Comparison of ENCODE assay signal across 25 cellular contexts in the genomic region with DNA sequence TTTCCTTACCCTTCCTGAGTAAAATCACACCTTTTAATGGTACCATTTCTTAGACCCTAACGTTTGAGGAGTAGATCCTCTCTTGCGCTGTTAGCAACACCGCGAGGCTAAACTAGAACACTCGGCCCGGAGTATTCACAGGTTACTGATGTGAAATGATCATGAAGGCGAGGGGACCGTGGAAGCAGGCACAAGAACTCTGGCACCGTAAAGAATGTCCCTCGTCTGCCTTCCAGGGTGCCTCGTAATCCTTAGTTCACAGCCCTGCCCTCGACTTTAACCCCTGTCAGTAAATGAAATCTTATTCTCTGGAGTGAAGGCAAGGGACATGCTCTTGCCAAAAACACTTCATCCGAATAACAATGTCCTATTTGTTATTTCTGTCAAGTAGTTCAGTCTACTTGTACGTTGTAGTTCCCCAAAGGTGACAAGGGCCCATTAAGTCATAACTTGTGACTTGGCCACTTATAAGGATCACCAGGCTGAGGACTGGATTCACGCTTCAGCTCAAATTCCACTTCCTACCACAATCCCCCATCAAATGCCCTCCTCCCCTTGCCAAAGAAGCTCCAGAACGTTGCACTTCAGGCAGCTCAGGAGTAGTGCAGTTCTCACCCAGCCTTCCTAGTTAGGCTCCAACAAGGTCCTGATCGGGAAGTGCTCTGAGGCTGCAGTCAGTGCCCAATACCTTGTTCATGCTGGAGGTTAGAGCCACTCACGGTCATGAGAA. TPM values are rescaled to one million over a fixed set of nuclear protein-coding genes. Genes with fewer than 3 reads are reported as not detected.
DNase-seq lines count a peak whose midpoint lies in the region; ATAC-seq and TF ChIP-seq lines count a peak whose summit lies in the region.
"Had no signal": no experiment of that assay in that cellular context is flagged by ENCODE, and none has a peak within 500 bp of the region (broad histone marks: within the 10 kb centered on the region; RNA-seq: fewer than 3 reads in every experiment).

No MANE protein-coding gene starts in this region.

- intact Hi-C loops in psoas muscle (cut with DNase I) = no loop called here

- no peak for DNase-seq in activated naive CD4-positive, alpha-beta T cell treated with anti-CD3 and anti-CD28 coated beads, Interleukin-2, amount 10 ng/mL, durations not matched to agents 7 days and 5 days
- DNase-seq in activated naive CD4-positive, alpha-beta T cell treated with anti-CD3 and anti-CD28 coated beads, Interleukin-2, amount 50 U/mL, for 16 hours = no peak
- peak; percentile 13 for DNase-seq in M059J (ENCODE audit: low read depth)
- no peak for DNase-seq in psoas muscle
- no peak for DNase-seq in GDM1 (lab: John Stamatoyannopoulos, UW)
- DNase-seq: amniotic stem cell; DMS153; gastrocnemius medialis; HFFc6; kidney glomerular epithelial cell; natural killer cell; NCI-H1092; NCI-H2081 treated with DMSO at 0.1 percent for 48 hours; NCI-H526 treated with DMSO at 0.1 percent for 48 hours; SHP77 treated with DMSO at 0.1 percent for 48 hours; stimulated activated CD8-positive, alpha-beta memory T cell treated with anti-CD3 and anti-CD28 coated beads, Interleukin-4, amount 100 ng/mL, for 48 hours had no signal

- no peaks in the 10 kb centered on the region for H3K4me1 ChIP-seq in psoas muscle
- H3K4me1 ChIP-seq: prostate gland had no signal

- peaks cover 0 to 5% (median 0%) of the 10 kb centered on the region in 3 donors for H3K27me3 ChIP-seq in psoas muscle (ENCODE audit: insufficient read depth in 3 of 3, low read length in 2 of 3)

- no peaks in the 10 kb centered on the region for H3K9me3 ChIP-seq in psoas muscle
- H3K9me3 ChIP-seq: gastrocnemius medialis, prostate gland had no signal

- peaks cover 20% of the 10 kb centered on the region for H3K27me3 Mint-ChIP-seq in activated naive CD4-positive, alpha-beta T cell treated with anti-CD3 and anti-CD28 coated beads, Interleukin-2, amount 10 ng/mL, durations not matched to agents 7 days and 5 days
- H3K27me3 Mint-ChIP-seq in brain = peaks cover 3% of the 10 kb centered on the region

- no peaks in the 10 kb centered on the region for H3K9me3 Mint-ChIP-seq in activated naive CD4-positive, alpha-beta T cell treated with anti-CD3 and anti-CD28 coated beads, Interleukin-2, amount 10 ng/mL, durations not matched to agents 7 days and 5 days
- H3K9me3 Mint-ChIP-seq in brain = no peaks in the 10 kb centered on the region
- H3K9me3 Mint-ChIP-seq: central memory CD8-positive, alpha-beta T cell; HFFc6; natural killer cell had no signal

- ATAC-seq in psoas muscle = peak in 3 of 4 donors; percentile 3 to 28 (median 14)
- ATAC-seq in HG03280 (IDR thresholded peaks at IDR 0.05; ENCODE audit: unreplicated experiment) = no peak
- no peak for ATAC-seq in HG02970 (IDR thresholded peaks at IDR 0.05; ENCODE audit: low FRiP score, unreplicated experiment)
- ATAC-seq: esophagus mucosa, natural killer cell had no signal

- H3K4me3 Mint-ChIP-seq in activated naive CD4-positive, alpha-beta T cell treated with anti-CD3 and anti-CD28 coated beads, Interleukin-2, amount 10 ng/mL, durations not matched to agents 7 days and 5 days = no peak overlapping the region
- no peak overlapping the region for H3K4me3 Mint-ChIP-seq in brain
- H3K4me3 Mint-ChIP-seq: central memory CD8-positive, alpha-beta T cell; HFFc6; natural killer cell had no signal

- no peak overlapping the region for H3K4me3 ChIP-seq in psoas muscle
- H3K4me3 ChIP-seq: gastrocnemius medialis, prostate gland had no signal

- H3K27ac ChIP-seq in psoas muscle = no peak overlapping the region
- H3K27ac ChIP-seq: C4-2B, KMS-11, prostate gland, VCaP had no signal

- TF ChIP-seq CTCF in brain (conservative IDR thresholded peaks at IDR 0.05) (no peak), psoas muscle (IDR thresholded peaks at IDR 0.05) (no peak)

- CTCF ChIA-PET in activated naive CD4-positive, alpha-beta T cell treated with anti-CD3 and anti-CD28 coated beads, Interleukin-2, amount 10 ng/mL, durations not matched to agents 7 days and 5 days (lab: Charles Lee) = interaction anchor here (0.6 to 3.6 kb wide), 3 partner anchors 26 to 754 kb away, joined by 3 to 28 read pairs (median 17); no protein-coding TSS in a partner anchor

- WGBS in psoas muscle, 3 donors = 53 to 72% (median 56%) methylated on average over 18 of the region's 18 CpGs

- H3K36me3 ChIP-seq in psoas muscle (ENCODE audit: insufficient read depth in 1 of 2, low read depth in 1 of 2) = peaks cover 2 to 37% of the 10 kb centered on the region in 2 donors
- H3K36me3 ChIP-seq: prostate gland had no signal

- peaks cover 41% of the 10 kb centered on the region for H3K36me3 Mint-ChIP-seq in activated naive CD4-positive, alpha-beta T cell treated with anti-CD3 and anti-CD28 coated beads, Interleukin-2, amount 10 ng/mL, durations not matched to agents 7 days and 5 days
- H3K36me3 Mint-ChIP-seq in brain = peaks cover 20% of the 10 kb centered on the region
- H3K36me3 Mint-ChIP-seq: natural killer cell had no signal

- H3K27ac Mint-ChIP-seq in activated naive CD4-positive, alpha-beta T cell treated with anti-CD3 and anti-CD28 coated beads, Interleukin-2, amount 10 ng/mL, durations not matched to agents 7 days and 5 days = peak overlapping the region; percentile 11
- peak overlapping the region in 3 of 5 experiments; percentile 33 to 71 (median 51) for H3K27ac Mint-ChIP-seq in brain
- H3K27ac Mint-ChIP-seq: HFFc6 had no signal

- peaks cover 10% of the 10 kb centered on the region for H3K4me1 Mint-ChIP-seq in activated naive CD4-positive, alpha-beta T cell treated with anti-CD3 and anti-CD28 coated beads, Interleukin-2, amount 10 ng/mL, durations not matched to agents 7 days and 5 days
- peaks cover 15% of the 10 kb centered on the region for H3K4me1 Mint-ChIP-seq in brain

RNA-seq across cellular contexts. Expression of a gene that starts 43.3 kb away (rescaled TPM):
- 86.5 and 126 TPM in 2 replicates for total RNA-seq in M059J (2014; rRNA removed; shearing (Covaris generic))
- 519 TPM for polyA plus RNA-seq in brain (ENCODE audit: insufficient read depth, low read depth, low replicate concordance)
- total RNA-seq in psoas muscle = 10 to 100 TPM in 2 of 4 donors, 1 to 10 TPM in 2; 9.0 to 20.3 (median 10.6) TPM
- 10 to 100 TPM in 2 of 3 donors, 1 to 10 TPM in 1; 9.1 to 12.6 (median 11.5) TPM for polyA plus RNA-seq in psoas muscle

Comparison
In these comparisons a context has a peak if more than half of its experiments do, and no peak if none do; other contexts are left out.
1. ATAC-seq: peak in psoas muscle (3 of 4); none in HG03280 (single experiment) and HG02970 (single experiment).